In the genomic region with DNA sequence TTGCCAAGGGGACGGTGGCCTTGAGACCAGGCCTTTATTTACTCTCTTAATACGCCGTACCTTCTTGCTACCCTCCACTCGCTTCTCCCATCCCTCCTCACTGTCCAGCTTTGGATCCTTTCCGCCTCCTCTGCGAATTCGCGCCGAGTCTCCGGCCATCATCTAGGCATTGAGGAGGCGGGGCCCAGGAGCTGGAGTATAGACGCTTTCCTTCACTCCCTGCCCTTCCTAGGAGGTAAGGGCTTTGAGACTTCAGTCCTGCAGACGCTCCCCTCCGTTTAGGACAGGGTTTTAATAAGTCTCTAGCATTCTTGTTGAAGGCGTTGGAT, we compare ENCODE assay signal across 8 cellular contexts. TPM values are rescaled to one million over a fixed set of nuclear protein-coding genes. Genes with fewer than 3 reads are reported as not detected.
DNase-seq lines count a peak whose midpoint lies in the region; ATAC-seq lines count a peak whose summit lies in the region.

No MANE protein-coding gene starts in this region.

- H3K9me3 Mint-ChIP-seq in activated T-cell treated with anti-CD3 and anti-CD28 coated beads, Interleukin-2, amount 50 U/mL, for 72 hours = no peaks in the 10 kb centered on the region

- peak overlapping the region; percentile 98 for H3K27ac Mint-ChIP-seq in activated T-cell treated with anti-CD3 and anti-CD28 coated beads, Interleukin-2, amount 50 U/mL, for 72 hours

- peak overlapping the region; percentile 97 to 98 for H3K4me3 Mint-ChIP-seq in activated T-cell treated with anti-CD3 and anti-CD28 coated beads, Interleukin-2, amount 50 U/mL, for 72 hours

- H3K36me3 Mint-ChIP-seq in activated T-cell treated with anti-CD3 and anti-CD28 coated beads, Interleukin-2, amount 50 U/mL, for 72 hours (ENCODE audit: insufficient read depth in 2 of 2) = peaks cover 3 to 18% of the 10 kb centered on the region in 2 donors

- H3K4me3 ChIP-seq in Jurkat, Clone E6-1 (ENCODE audit: low read length) = peak overlapping the region; percentile 77

- no peaks in the 10 kb centered on the region for H3K27me3 Mint-ChIP-seq in activated T-cell treated with anti-CD3 and anti-CD28 coated beads, Interleukin-2, amount 50 U/mL, for 72 hours (ENCODE audit: low read depth)

- 0 out of 2 replicates have a peak, but pooled peaks cover 6% of the 10 kb centered on the region for H3K4me1 ChIP-seq in ES-I3 (ENCODE audit: insufficient read depth, low read length)

- H3K9me3 ChIP-seq in ES-I3 (ENCODE audit: control insufficient read depth, insufficient read depth, low read length) = no peaks in the 10 kb centered on the region

- peak; percentile 8 for ATAC-seq in GM21447 (IDR thresholded peaks at IDR 0.05; ENCODE audit: unreplicated experiment)
- peak in 1 of 2 donors; percentile 8 for ATAC-seq in activated T-cell treated with anti-CD3 and anti-CD28 coated beads, Interleukin-2, amount 50 U/mL, for 72 hours (replicated peaks in 1 of 2)

- H3K36me3 ChIP-seq in ES-I3 (ENCODE audit: insufficient read depth, low read length) = no peaks in the 10 kb centered on the region

- no peak for DNase-seq in Jurkat, Clone E6-1 (ENCODE audit: low read depth, low spot score)
- DNase-seq in activated T-cell treated with anti-CD3 and anti-CD28 coated beads, Interleukin-2, amount 50 U/mL, for 72 hours = peak; percentile 16 to 18
- peak in 22 of 42 donors; percentile 1 to 48 (median 18) for DNase-seq in head of caudate nucleus
- DNase-seq in pons (ENCODE audit: low spot score) = peak; percentile 17
- no peak for DNase-seq in middle frontal gyrus (ENCODE audit: extremely low spot score, low spot score)
- no peak for DNase-seq in retina

- H3K9ac ChIP-seq in ES-I3 (ENCODE audit: low read depth, low read length) = peak overlapping the region; percentile 93

- H3K4me1 Mint-ChIP-seq in activated T-cell treated with anti-CD3 and anti-CD28 coated beads, Interleukin-2, amount 50 U/mL, for 72 hours (ENCODE audit: low read depth) = peaks cover 58% of the 10 kb centered on the region

- intact Hi-C loops in head of caudate nucleus (cut with DNase I) = loop anchor here (10.0 kb wide), 1 partner anchor 51 kb away; a partner anchor contains a TSS

RNA-seq across cellular contexts. Expression of a gene that starts 0.5 kb away (rescaled TPM):
- 46.2 TPM for polyA plus RNA-seq in Jurkat, Clone E6-1 (2012; ENCODE audit: insufficient read depth, insufficient read length)
- total RNA-seq in activated T-cell treated with anti-CD3 and anti-CD28 coated beads, Interleukin-2, amount 50 U/mL, for 72 hours = 10 to 100 TPM; 72.4 to 89.8 TPM

RNA-seq across cellular contexts. Expression of a gene that starts 50.9 kb away (rescaled TPM):
- polyA plus RNA-seq in Jurkat, Clone E6-1 (2012; ENCODE audit: insufficient read depth, insufficient read length) = 16.1 TPM
- total RNA-seq in activated T-cell treated with anti-CD3 and anti-CD28 coated beads, Interleukin-2, amount 50 U/mL, for 72 hours = 10 to 100 TPM; 10.5 to 12.1 TPM

Comparison
In these comparisons a context has a peak if more than half of its experiments do, and no peak if none do; other contexts are left out.
1. DNase-seq: peak in activated T-cell treated with anti-CD3 and anti-CD28 coated beads, Interleukin-2, amount 50 U/mL, for 72 hours (2 of 2), head of caudate nucleus (22 of 42) and pons (single experiment); none in Jurkat, Clone E6-1 (single experiment), middle frontal gyrus (single experiment) and retina (single experiment).